19 cellular contexts compared by ENCODE assay signal in genomic region chr11:36601145-36601544, GRCh38. TPM values are rescaled to one million over a fixed set of nuclear protein-coding genes. Genes with fewer than 3 reads are reported as not detected.
"Had no signal": no experiment of that assay in that cellular context is flagged by ENCODE, and none has a peak within 500 bp of the region (broad histone marks: within the 10 kb centered on the region; RNA-seq: fewer than 3 reads in every experiment).

No MANE protein-coding gene starts in this region.

- H3K36me3 ChIP-seq: lower lobe of right lung, thyroid gland had no signal

- H3K36me3 Mint-ChIP-seq: activated naive CD8-positive, alpha-beta T cell treated with anti-CD3 and anti-CD28 coated beads, Interleukin-2, amount 10 ng/mL, durations not matched to agents 7 days and 5 days; immature natural killer cell; naive B cell had no signal

- H3K27me3 ChIP-seq: dorsolateral prefrontal cortex, thyroid gland had no signal

- ATAC-seq: left cardiac atrium, lower lobe of right lung had no signal

- H3K4me3 ChIP-seq: dorsolateral prefrontal cortex, lower lobe of right lung, thyroid gland had no signal

- H3K4me1 ChIP-seq: lower lobe of right lung, parathyroid adenoma had no signal

- H3K9me3 Mint-ChIP-seq: activated naive CD8-positive, alpha-beta T cell treated with anti-CD3 and anti-CD28 coated beads, Interleukin-2, amount 10 ng/mL, durations not matched to agents 7 days and 5 days; immature natural killer cell; naive B cell had no signal

- H3K4me3 Mint-ChIP-seq: activated naive CD8-positive, alpha-beta T cell treated with anti-CD3 and anti-CD28 coated beads, Interleukin-2, amount 10 ng/mL, durations not matched to agents 7 days and 5 days; immature natural killer cell; naive B cell had no signal

- H3K9me3 ChIP-seq: lower lobe of right lung, thyroid gland had no signal

- H3K9ac ChIP-seq: parathyroid adenoma had no signal

- H3K27ac Mint-ChIP-seq: activated naive CD8-positive, alpha-beta T cell treated with anti-CD3 and anti-CD28 coated beads, Interleukin-2, amount 10 ng/mL, durations not matched to agents 7 days and 5 days; immature natural killer cell; naive B cell had no signal

- H3K4me1 Mint-ChIP-seq: activated naive CD8-positive, alpha-beta T cell treated with anti-CD3 and anti-CD28 coated beads, Interleukin-2, amount 10 ng/mL, durations not matched to agents 7 days and 5 days; immature natural killer cell had no signal

- FAIRE-seq: bronchial epithelial cell, urothelium cell line had no signal

- H3K27ac ChIP-seq: dorsolateral prefrontal cortex, lower lobe of right lung, parathyroid adenoma had no signal

- H2AFZ ChIP-seq: parathyroid adenoma had no signal

- DNase-seq: activated CD4-positive, alpha-beta T cell treated with anti-CD3 and anti-CD28 coated beads, Interleukin-2, amount 50 U/mL, for 48 hours; activated CD4-positive, CD25-positive, alpha-beta regulatory T cell treated with anti-CD3 and anti-CD28 coated beads, Interleukin-2, amount 50 U/mL, for 72 hours; activated naive CD8-positive, alpha-beta T cell treated with anti-CD3 and anti-CD28 coated beads, Interleukin-2, amount 10 ng/mL, durations not matched to agents 7 days and 5 days; activated T-cell treated with anti-CD3 and anti-CD28 coated beads, Interleukin-2, amount 50 U/mL, for 48 hours; anterior cingulate cortex; dorsolateral prefrontal cortex; glutamatergic neuron; immature natural killer cell; left cardiac atrium; lower lobe of right lung; naive B cell; retina; thyroid gland had no signal

RNA-seq across cellular contexts. Expression of gene RAG2, which starts 3.1 kb away (rescaled TPM):
- total RNA-seq: activated naive CD8-positive, alpha-beta T cell treated with anti-CD3 and anti-CD28 coated beads, Interleukin-2, amount 10 ng/mL, durations not matched to agents 7 days and 5 days; bronchial epithelial cell; chondrocyte; fibroblast of villous mesenchyme; left cardiac atrium; lower lobe of right lung; skeletal muscle tissue had no signal
